8 cellular contexts compared by ENCODE assay signal in the genomic region with DNA sequence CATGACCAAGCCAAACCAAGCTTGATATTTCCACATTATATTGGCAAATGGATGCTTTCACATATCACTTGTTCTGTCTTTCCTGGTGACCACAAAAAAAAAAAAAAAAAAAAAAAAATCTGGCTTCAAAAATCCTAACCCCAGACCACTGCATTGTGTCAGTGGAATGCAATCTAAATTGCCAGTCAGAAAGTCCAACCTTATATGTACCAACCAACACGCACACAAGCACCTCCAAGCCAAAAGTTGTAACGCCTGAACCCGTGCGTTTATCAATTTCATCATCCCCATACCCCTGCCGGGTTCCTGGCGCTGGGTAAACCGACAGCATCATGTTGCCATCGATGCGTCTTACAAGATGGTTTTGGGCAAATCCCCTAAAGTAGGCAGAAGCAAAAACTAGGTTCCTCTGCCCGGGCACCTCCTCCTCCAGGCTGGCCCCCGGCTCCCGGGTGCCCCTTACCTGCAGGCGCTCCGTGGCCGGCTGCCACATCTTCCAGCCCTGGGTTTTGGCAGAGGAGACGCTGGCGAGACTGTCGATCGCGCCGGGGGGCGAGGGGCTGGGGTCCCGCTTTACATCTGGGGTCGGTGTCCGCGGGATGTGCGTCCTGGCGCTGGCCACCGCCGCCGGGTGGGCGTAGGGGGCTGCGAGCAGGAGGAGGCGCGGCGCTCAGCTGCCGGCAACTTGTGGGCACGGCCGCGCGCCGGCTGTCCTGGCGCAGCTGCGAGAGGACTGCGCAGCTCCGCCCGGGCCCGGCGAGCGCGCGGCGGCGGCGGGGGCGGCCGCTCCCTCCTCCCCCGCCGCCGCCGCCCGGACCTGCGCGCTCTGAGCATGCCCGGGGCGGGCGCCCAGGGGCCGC. TPM values are rescaled to one million over a fixed set of nuclear protein-coding genes. Genes with fewer than 3 reads are reported as not detected.
A peak's percentile ranks its signal among the peaks of the same experiment; 100 is the strongest.
DNase-seq lines count a peak whose midpoint lies in the region; ATAC-seq, FAIRE-seq and TF ChIP-seq lines count a peak whose summit lies in the region.

PID1 (minus strand) TSS at position 737 of the 860 bp plus-strand sequence; CDS start at position 493, 244 bp downstream.

- TF ChIP-seq POLR2A in H54 (IDR thresholded peaks at IDR 0.05; ENCODE audit: low read depth, low read length) (peak; percentile 63), ovary (IDR thresholded peaks at IDR 0.05) (peak; percentile 61)

- FAIRE-seq in H54 (lab: Jason Lieb, UNC) (no peak), GM19239 (lab: Jason Lieb, UNC) (no peak)

- no peak within 1 kb of the TSS for H3K27ac Mint-ChIP-seq in stimulated activated effector memory CD8-positive, alpha-beta T cell treated with anti-CD3 and anti-CD28 coated beads, Interleukin-12 subunit alpha, Interleukin-12 subunit beta, amount 100 ng/mL, for 72 hours

- WGBS in ovary, 3 donors, result 0 to 1% (median 1%) methylated on average over 34 to 68 of the region's 68 CpGs

- no peaks in the 10 kb centered on the region for H3K36me3 Mint-ChIP-seq in stimulated activated effector memory CD8-positive, alpha-beta T cell treated with anti-CD3 and anti-CD28 coated beads, Interleukin-12 subunit alpha, Interleukin-12 subunit beta, amount 100 ng/mL, for 72 hours

- no peaks in the 10 kb centered on the region for H3K36me3 ChIP-seq in ovary

- H3K4me3 ChIP-seq in ovary, result peak within 1 kb of the TSS; percentile 82

- intact Hi-C loops in ovary (cut with DNase I), result loop anchor here in 3 of 4 donors (5.0 to 10.0 kb wide), 8 partner anchors 136 to 573 kb away; no protein-coding TSS in a partner anchor

- ATAC-seq in stimulated activated effector memory CD8-positive, alpha-beta T cell treated with anti-CD3 and anti-CD28 coated beads, Interleukin-12 subunit alpha, Interleukin-12 subunit beta, amount 100 ng/mL, for 72 hours, result no peak

- peaks cover 10% of the 10 kb centered on the region for H3K4me1 ChIP-seq in ovary (ENCODE audit: insufficient read depth)

- TF ChIP-seq CTCF in ovary (IDR thresholded peaks at IDR 0.05), result no peak

- H3K27me3 ChIP-seq in ovary, result no peaks in the 10 kb centered on the region

- no peaks in the 10 kb centered on the region for H3K4me1 Mint-ChIP-seq in stimulated activated effector memory CD8-positive, alpha-beta T cell treated with anti-CD3 and anti-CD28 coated beads, Interleukin-12 subunit alpha, Interleukin-12 subunit beta, amount 100 ng/mL, for 72 hours

- no peaks in the 10 kb centered on the region for H3K9me3 ChIP-seq in ovary

- no peak for TF ChIP-seq EP300 in ovary (IDR thresholded peaks at IDR 0.05)

- DNase-seq in H54 (ENCODE audit: insufficient read length, low spot score), result peak; percentile 71
- peak; percentile 8 for DNase-seq in RPMI8226
- peak; percentile 42 for DNase-seq in germinal center (ENCODE audit: low spot score)
- peak; percentile 51 to 77 (median 68) for DNase-seq in ovary
- DNase-seq in GM19239 (ENCODE audit: insufficient read length, low spot score), result no peak
- DNase-seq in NCI-H524 treated with DMSO at 0.1 percent for 48 hours (lab: John Stamatoyannopoulos, UW), result no peak
- no peak for DNase-seq in stimulated activated effector memory CD8-positive, alpha-beta T cell treated with anti-CD3 and anti-CD28 coated beads, Interleukin-12 subunit alpha, Interleukin-12 subunit beta, amount 100 ng/mL, for 72 hours (ENCODE audit: low spot score in 2 of 2)
- DNase-seq in stimulated activated CD4-positive, alpha-beta T cell treated with anti-CD3 and anti-CD28 coated beads, Interleukin-2, amount 100 ng/mL, for 24 hours, result no peak

- H3K4me3 Mint-ChIP-seq in stimulated activated effector memory CD8-positive, alpha-beta T cell treated with anti-CD3 and anti-CD28 coated beads, Interleukin-12 subunit alpha, Interleukin-12 subunit beta, amount 100 ng/mL, for 72 hours, result no peak within 1 kb of the TSS

- no peaks in the 10 kb centered on the region for H3K9me3 Mint-ChIP-seq in stimulated activated effector memory CD8-positive, alpha-beta T cell treated with anti-CD3 and anti-CD28 coated beads, Interleukin-12 subunit alpha, Interleukin-12 subunit beta, amount 100 ng/mL, for 72 hours

- peak within 1 kb of the TSS; percentile 46 to 53 for H3K27ac ChIP-seq in ovary

RNA-seq across cellular contexts. Expression of gene PID1, which starts in this region (rescaled TPM):
- 10 to 100 TPM; 19.8 to 42.3 (median 32.4) TPM for total RNA-seq in ovary
- polyA plus RNA-seq in ovary, result 10 to 100 TPM; 24.7 to 66.1 TPM

Comparison
In these comparisons a context has a peak if more than half of its experiments do, and no peak if none do; other contexts are left out.
1. DNase-seq: peak in H54 (single experiment), RPMI8226 (single experiment), germinal center (single experiment) and ovary (5 of 5); none in GM19239 (single experiment), NCI-H524 treated with DMSO at 0.1 percent for 48 hours (single experiment), stimulated activated effector memory CD8-positive, alpha-beta T cell treated with anti-CD3 and anti-CD28 coated beads, Interleukin-12 subunit alpha, Interleukin-12 subunit beta, amount 100 ng/mL, for 72 hours (0 of 2) and stimulated activated CD4-positive, alpha-beta T cell treated with anti-CD3 and anti-CD28 coated beads, Interleukin-2, amount 100 ng/mL, for 24 hours (0 of 2).